ENCODE assay signal across 16 cellular contexts in genomic region chr14:22025884-22026283, GRCh38.
A peak's percentile ranks its signal among the peaks of the same experiment; 100 is the strongest.
DNase-seq lines count a peak whose midpoint lies in the region; ATAC-seq and TF ChIP-seq lines count a peak whose summit lies in the region.
"Had no signal": no experiment of that assay in that cellular context is flagged by ENCODE, and none has a peak within 500 bp of the region (broad histone marks: within the 10 kb centered on the region; RNA-seq: fewer than 3 reads in every experiment).

No MANE protein-coding gene starts in this region.

- POLR2A ChIA-PET in CD8-positive, alpha-beta T cell (lab: Charles Lee): no interaction called here

- 53 to 80% methylated on average over 1 of the region's 1 CpG for WGBS in tibial nerve, 2 donors

- H3K27me3 Mint-ChIP-seq in CD8-positive, alpha-beta T cell (ENCODE audit: low read depth): peaks cover 3% of the 10 kb centered on the region
- no peaks in the 10 kb centered on the region for H3K27me3 Mint-ChIP-seq in neural progenitor cell (ENCODE audit: insufficient read depth, low read depth)

- no peak for ATAC-seq in CD8-positive, alpha-beta T cell
- ATAC-seq in DND-41 (ENCODE audit: insufficient read depth, low read depth) (peak; percentile 79), GM18511 (IDR thresholded peaks at IDR 0.05; ENCODE audit: unreplicated experiment) (no peak)
- ATAC-seq: A549 had no signal

- no peak overlapping the region for H3K9ac ChIP-seq in DND-41 (ENCODE audit: low read depth, low read length)
- H3K9ac ChIP-seq in MM.1S (ENCODE audit: low read length): peak overlapping the region; percentile 53; the same call in 1 of the 2 replicates
- H3K9ac ChIP-seq in neural progenitor cell: no peak overlapping the region

- no peak overlapping the region for H3K4me3 ChIP-seq in CD8-positive, alpha-beta T cell (ENCODE audit: low read depth, low read length)
- H3K4me3 ChIP-seq in DND-41 (ENCODE audit: low read depth in 1 of 2, low read length in 2 of 2): no peak overlapping the region
- H3K4me3 ChIP-seq in MM.1S (ENCODE audit: low read length): peak overlapping the region; percentile 55
- H3K4me3 ChIP-seq in neural progenitor cell: no peak overlapping the region
- H3K4me3 ChIP-seq in tibial nerve: no peak overlapping the region
- H3K4me3 ChIP-seq: A549 had no signal

- no peaks in the 10 kb centered on the region for H3K9me3 Mint-ChIP-seq in CD8-positive, alpha-beta T cell
- H3K9me3 Mint-ChIP-seq in neural progenitor cell: no peaks in the 10 kb centered on the region
- H3K9me3 Mint-ChIP-seq: CD4-positive, alpha-beta memory T cell; H9; IgD-negative memory B cell had no signal

- TF ChIP-seq EP300 in tibial nerve (IDR thresholded peaks at IDR 0.05): no peak

- H3K4me2 ChIP-seq in DND-41 (ENCODE audit: insufficient read depth, low read length) (no peak overlapping the region), MM.1S (ENCODE audit: low read depth, low read length) (peak overlapping the region; percentile 94), neural progenitor cell (no peak overlapping the region)
- H3K4me2 ChIP-seq: A549 had no signal

- H3K27ac Mint-ChIP-seq in CD8-positive, alpha-beta T cell: peak overlapping the region; percentile 22
- peak overlapping the region; percentile 34 for H3K27ac Mint-ChIP-seq in neural progenitor cell
- H3K27ac Mint-ChIP-seq: H9, IgD-negative memory B cell had no signal

- no peak for TF ChIP-seq CTCF in CD8-positive, alpha-beta T cell (IDR thresholded peaks at IDR 0.05)
- TF ChIP-seq CTCF in DND-41 (IDR thresholded peaks at IDR 0.05; ENCODE audit: borderline replicate concordance, extremely low read depth, low read length, poor library complexity, severe bottlenecking) (no peak), MM.1S (IDR thresholded peaks at IDR 0.05; ENCODE audit: low read length) (no peak), neural progenitor cell (IDR thresholded peaks at IDR 0.05) (no peak), tibial nerve (IDR thresholded peaks at IDR 0.05) (no peak)

- H3K4me1 Mint-ChIP-seq in CD8-positive, alpha-beta T cell (ENCODE audit: low read depth): peaks cover 6% of the 10 kb centered on the region
- peaks cover 22% of the 10 kb centered on the region for H3K4me1 Mint-ChIP-seq in neural progenitor cell
- H3K4me1 Mint-ChIP-seq: IgD-negative memory B cell had no signal

- no peak for DNase-seq in CD8-positive, alpha-beta T cell
- DNase-seq in DND-41: peak; percentile 31
- peak; percentile 74 for DNase-seq in MM.1S
- no peak for DNase-seq in neural progenitor cell (ENCODE audit: low spot score)
- no peak for DNase-seq in tibial nerve (ENCODE audit: low spot score in 2 of 2)
- no peak for DNase-seq in amygdala (lab: John Stamatoyannopoulos, UW)
- DNase-seq: BE2C; Caco-2; CD4-positive, alpha-beta memory T cell; GF-D8; GOT3; H9 had no signal

- H3K4me3 Mint-ChIP-seq in CD8-positive, alpha-beta T cell: no peak overlapping the region
- H3K4me3 Mint-ChIP-seq in neural progenitor cell: no peak overlapping the region
- H3K4me3 Mint-ChIP-seq: H9, IgD-negative memory B cell had no signal

- intact Hi-C loops in CD8-positive, alpha-beta T cell (cut with DNase I, micrococcal nuclease): no loop called here

- H4K20me1 ChIP-seq in DND-41 (ENCODE audit: insufficient read depth, low read length) (peaks cover 8% of the 10 kb centered on the region; the same call in 1 of the 2 replicates), MM.1S (ENCODE audit: insufficient read depth, low read length) (no peaks in the 10 kb centered on the region), neural progenitor cell (ENCODE audit: low read depth) (no peaks in the 10 kb centered on the region)

- no peaks in the 10 kb centered on the region for H3K36me3 ChIP-seq in CD8-positive, alpha-beta T cell (ENCODE audit: insufficient read depth, low read length)
- H3K36me3 ChIP-seq in DND-41 (ENCODE audit: insufficient read depth, low read length): no peaks in the 10 kb centered on the region
- no peaks in the 10 kb centered on the region for H3K36me3 ChIP-seq in MM.1S (replicated peaks; ENCODE audit: insufficient read depth, low read length)
- no peaks in the 10 kb centered on the region for H3K36me3 ChIP-seq in neural progenitor cell
- H3K36me3 ChIP-seq in tibial nerve: no peaks in the 10 kb centered on the region
- H3K36me3 ChIP-seq: BE2C had no signal

- no peaks in the 10 kb centered on the region for H3K9me2 ChIP-seq in MM.1S (replicated peaks; ENCODE audit: insufficient read depth, low read length)

- H3K79me2 ChIP-seq in DND-41 (ENCODE audit: insufficient read depth, low read length): no peaks in the 10 kb centered on the region
- H3K79me2 ChIP-seq in MM.1S (ENCODE audit: low read length): no peaks in the 10 kb centered on the region
- no peaks in the 10 kb centered on the region for H3K79me2 ChIP-seq in neural progenitor cell (ENCODE audit: low read depth)

- H3K27ac ChIP-seq in CD8-positive, alpha-beta T cell (ENCODE audit: low read depth, low read length): no peak overlapping the region
- H3K27ac ChIP-seq in DND-41 (ENCODE audit: low read length) (no peak overlapping the region), MM.1S (ENCODE audit: low read length) (peak overlapping the region; percentile 92), neural progenitor cell (no peak overlapping the region), tibial nerve (no peak overlapping the region)
- H3K27ac ChIP-seq: A549, C4-2B had no signal

- H3F3A ChIP-seq in MM.1S (ENCODE audit: insufficient read depth, low read length) (peaks cover 19% of the 10 kb centered on the region), neural progenitor cell (ENCODE audit: low read depth) (no peaks in the 10 kb centered on the region)

- H2AFZ ChIP-seq in DND-41 (ENCODE audit: low read depth, low read length): no peak overlapping the region
- peak overlapping the region; percentile 69 for H2AFZ ChIP-seq in MM.1S (ENCODE audit: low read length)
- no peak overlapping the region for H2AFZ ChIP-seq in neural progenitor cell (replicated peaks)

- no peaks in the 10 kb centered on the region for H3K4me1 ChIP-seq in CD8-positive, alpha-beta T cell (ENCODE audit: insufficient read depth, low read length)
- H3K4me1 ChIP-seq in DND-41 (ENCODE audit: insufficient read depth, low read length): peaks cover 6% of the 10 kb centered on the region; the same call in 1 of the 2 replicates
- peaks cover 18% of the 10 kb centered on the region for H3K4me1 ChIP-seq in MM.1S (ENCODE audit: low read length)
- H3K4me1 ChIP-seq in neural progenitor cell: peaks cover 15% of the 10 kb centered on the region
- H3K4me1 ChIP-seq in tibial nerve: no peaks in the 10 kb centered on the region
- H3K4me1 ChIP-seq: A549, BE2C, Caco-2 had no signal

- CTCF ChIA-PET in CD8-positive, alpha-beta T cell (lab: Charles Lee): interaction anchor here (0.8 to 1.4 kb wide), 4 partner anchors 13 to 37 kb away, joined by 3 to 5 read pairs (median 3); no protein-coding TSS in a partner anchor

- TF ChIP-seq POLR2A in tibial nerve (IDR thresholded peaks at IDR 0.05): no peak

- H3K36me3 Mint-ChIP-seq in CD8-positive, alpha-beta T cell: no peaks in the 10 kb centered on the region
- no peaks in the 10 kb centered on the region for H3K36me3 Mint-ChIP-seq in neural progenitor cell
- H3K36me3 Mint-ChIP-seq: CD4-positive, alpha-beta memory T cell had no signal

- no peaks in the 10 kb centered on the region for H3K27me3 ChIP-seq in CD8-positive, alpha-beta T cell (ENCODE audit: insufficient read depth, low read length)
- H3K27me3 ChIP-seq in DND-41 (ENCODE audit: insufficient read depth, low read length, poor library complexity) (peaks cover 31% of the 10 kb centered on the region), MM.1S (replicated peaks; ENCODE audit: insufficient read depth, low read length) (no peaks in the 10 kb centered on the region), neural progenitor cell (no peaks in the 10 kb centered on the region), tibial nerve (no peaks in the 10 kb centered on the region)
- H3K27me3 ChIP-seq: BE2C had no signal

- H3K9me3 ChIP-seq in CD8-positive, alpha-beta T cell (ENCODE audit: low read length): no peaks in the 10 kb centered on the region
- H3K9me3 ChIP-seq in DND-41 (ENCODE audit: insufficient read depth, low read length, severe bottlenecking) (no peaks in the 10 kb centered on the region), MM.1S (replicated peaks; ENCODE audit: insufficient read depth, low read length) (no peaks in the 10 kb centered on the region), neural progenitor cell (ENCODE audit: low read depth) (no peaks in the 10 kb centered on the region), tibial nerve (no peaks in the 10 kb centered on the region)
- H3K9me3 ChIP-seq: A549, BE2C, Caco-2 had no signal

Comparison
In these comparisons a context has a peak if more than half of its experiments do, and no peak if none do; other contexts are left out.
1. DNase-seq: peak in DND-41 (single experiment) and MM.1S (single experiment); none in CD8-positive, alpha-beta T cell (0 of 7), neural progenitor cell (single experiment), tibial nerve (0 of 2) and amygdala (0 of 56).